ENCODE assay signal across 11 cellular contexts in the genomic region with DNA sequence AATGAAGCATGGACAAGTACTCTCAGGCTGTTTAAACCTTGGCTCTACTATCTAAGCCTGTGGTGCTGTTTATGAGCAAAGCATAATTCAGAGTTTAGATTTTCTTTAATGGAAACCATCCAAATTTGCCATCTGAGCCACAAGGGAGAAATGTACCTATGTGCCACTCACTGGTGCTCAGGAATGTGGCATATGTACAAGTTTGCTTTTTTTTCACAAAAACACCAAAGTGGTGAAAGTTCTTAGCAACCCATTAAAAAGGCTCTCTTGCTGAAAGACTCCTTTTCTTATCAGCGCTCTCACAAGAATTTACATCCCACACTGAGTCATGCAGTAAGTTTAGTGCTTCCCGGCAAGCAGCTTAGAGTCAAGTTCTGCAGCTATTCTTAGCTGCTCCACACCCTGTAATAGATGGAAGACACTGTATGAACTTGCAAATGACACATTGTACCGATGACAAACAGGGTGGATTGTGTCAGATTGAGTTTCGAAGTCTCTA. TPM values are rescaled to one million over a fixed set of nuclear protein-coding genes. Genes with fewer than 3 reads are reported as not detected.
DNase-seq lines count a peak whose midpoint lies in the region; ATAC-seq, FAIRE-seq and TF ChIP-seq lines count a peak whose summit lies in the region.
"Had no signal": no experiment of that assay in that cellular context is flagged by ENCODE, and none has a peak within 500 bp of the region (broad histone marks: within the 10 kb centered on the region; RNA-seq: fewer than 3 reads in every experiment).

No MANE protein-coding gene starts in this region.

- no peak for TF ChIP-seq CTCF in astrocyte (IDR thresholded peaks at IDR 0.05; ENCODE audit: insufficient read depth, low read depth, low read length)
- TF ChIP-seq CTCF in testis (IDR thresholded peaks at IDR 0.05) = no peak

- 14% methylated on average over 4 of the region's 4 CpGs for WGBS in testis, 2 donors

- POLR2A ChIA-PET in activated CD4-positive, alpha-beta memory T cell treated with anti-CD3 and anti-CD28 coated beads, Interleukin-2, amount 10 ng/mL, durations not matched to agents 7 days and 5 days (lab: Charles Lee) = no interaction called here

- H3K4me3 Mint-ChIP-seq in astrocyte (ENCODE audit: unreplicated experiment) = peak overlapping the region; percentile 21
- H3K4me3 Mint-ChIP-seq in activated CD4-positive, alpha-beta memory T cell treated with anti-CD3 and anti-CD28 coated beads, Interleukin-2, amount 10 ng/mL, durations not matched to agents 7 days and 5 days = no peak overlapping the region

- H3K4me2 ChIP-seq in astrocyte (ENCODE audit: low read length) = peak overlapping the region; percentile 79

- intact Hi-C loops in testis (cut with DNase I; ENCODE audit: low total_unique reads) = no loop called here

- peaks cover 12% of the 10 kb centered on the region for H3K4me1 ChIP-seq in astrocyte (ENCODE audit: insufficient read depth, low read length)
- H3K4me1 ChIP-seq in testis = no peaks in the 10 kb centered on the region

- DNase-seq in HS-27A (ENCODE audit: low read depth) (peak; percentile 48), astrocyte (ENCODE audit: low read depth) (peak; percentile 97), iPS-NIHi7 (ENCODE audit: extremely low spot score) (peak; percentile 31), testis (peak; percentile 67), NCI-H2196 (lab: John Stamatoyannopoulos, UW; ENCODE audit: unreplicated experiment) (no peak), DMS114 treated with DMSO at 0.1 percent for 48 hours (lab: John Stamatoyannopoulos, UW; ENCODE audit: unreplicated experiment) (no peak)
- no peak for DNase-seq in activated CD4-positive, alpha-beta memory T cell treated with anti-CD3 and anti-CD28 coated beads, Interleukin-2, amount 10 ng/mL, durations not matched to agents 7 days and 5 days
- DNase-seq: activated gamma-delta T cell, NCI-H526 treated with DMSO at 0.1 percent for 48 hours had no signal

- no peaks in the 10 kb centered on the region for H3K9me3 ChIP-seq in astrocyte (ENCODE audit: insufficient read depth, low read depth, low read length)
- H3K9me3 ChIP-seq in testis = no peaks in the 10 kb centered on the region

- H3K27ac ChIP-seq in astrocyte (ENCODE audit: low read depth, low read length) (peak overlapping the region; percentile 31), testis (no peak overlapping the region)

- peaks cover 15% of the 10 kb centered on the region for H3K4me1 Mint-ChIP-seq in astrocyte (ENCODE audit: low read depth, unreplicated experiment)
- H3K4me1 Mint-ChIP-seq in activated CD4-positive, alpha-beta memory T cell treated with anti-CD3 and anti-CD28 coated beads, Interleukin-2, amount 10 ng/mL, durations not matched to agents 7 days and 5 days = no peaks in the 10 kb centered on the region

- H3K27me3 ChIP-seq in astrocyte (ENCODE audit: insufficient read depth, low read length) (no peaks in the 10 kb centered on the region), testis (no peaks in the 10 kb centered on the region)

- H4K20me1 ChIP-seq in astrocyte (ENCODE audit: insufficient read depth, low read length) = no peaks in the 10 kb centered on the region

- H3K36me3 ChIP-seq in astrocyte (ENCODE audit: insufficient read depth, low read length) (no peaks in the 10 kb centered on the region), testis (ENCODE audit: low read depth, missing control alignments) (no peaks in the 10 kb centered on the region)

- no peak overlapping the region for H2AFZ ChIP-seq in astrocyte (ENCODE audit: low read depth, low read length)

- CTCF ChIA-PET in activated CD4-positive, alpha-beta memory T cell treated with anti-CD3 and anti-CD28 coated beads, Interleukin-2, amount 10 ng/mL, durations not matched to agents 7 days and 5 days (lab: Charles Lee) = no interaction called here

- peak; percentile 80 for FAIRE-seq in astrocyte (lab: Jason Lieb, UNC)

- H3K27ac Mint-ChIP-seq in astrocyte (ENCODE audit: unreplicated experiment) = no peak overlapping the region
- H3K27ac Mint-ChIP-seq in activated CD4-positive, alpha-beta memory T cell treated with anti-CD3 and anti-CD28 coated beads, Interleukin-2, amount 10 ng/mL, durations not matched to agents 7 days and 5 days = no peak overlapping the region

- no peak for TF ChIP-seq POLR2A in testis (IDR thresholded peaks at IDR 0.05)

- ATAC-seq in HG03565 (IDR thresholded peaks at IDR 0.05; ENCODE audit: unreplicated experiment) = no peak

- peak overlapping the region; percentile 45 for H3K4me3 ChIP-seq in astrocyte (ENCODE audit: insufficient read depth, low read depth, low read length)
- no peak overlapping the region for H3K4me3 ChIP-seq in testis

- peak overlapping the region; percentile 3 for H3K9ac ChIP-seq in astrocyte (ENCODE audit: low read length)

- H3K79me2 ChIP-seq in astrocyte (ENCODE audit: insufficient read depth, low read length) = no peaks in the 10 kb centered on the region

- no peaks in the 10 kb centered on the region for H3K36me3 Mint-ChIP-seq in astrocyte (ENCODE audit: low read depth, unreplicated experiment)
- H3K36me3 Mint-ChIP-seq in activated CD4-positive, alpha-beta memory T cell treated with anti-CD3 and anti-CD28 coated beads, Interleukin-2, amount 10 ng/mL, durations not matched to agents 7 days and 5 days (ENCODE audit: low read depth) = no peaks in the 10 kb centered on the region

- no peaks in the 10 kb centered on the region for H3K27me3 Mint-ChIP-seq in astrocyte (ENCODE audit: low read depth, unreplicated experiment)
- no peaks in the 10 kb centered on the region for H3K27me3 Mint-ChIP-seq in activated CD4-positive, alpha-beta memory T cell treated with anti-CD3 and anti-CD28 coated beads, Interleukin-2, amount 10 ng/mL, durations not matched to agents 7 days and 5 days

- H3K9me3 Mint-ChIP-seq in astrocyte (ENCODE audit: unreplicated experiment) = no peaks in the 10 kb centered on the region
- no peaks in the 10 kb centered on the region for H3K9me3 Mint-ChIP-seq in activated CD4-positive, alpha-beta memory T cell treated with anti-CD3 and anti-CD28 coated beads, Interleukin-2, amount 10 ng/mL, durations not matched to agents 7 days and 5 days

RNA-seq across cellular contexts. Expression of gene MLIP, which starts 57.3 kb away (rescaled TPM):
- total RNA-seq in astrocyte = 0.55 TPM in 1 of 2 replicates, not detected in the other
- under 1 TPM; 0.43 to 0.63 TPM for total RNA-seq in testis
- polyA plus RNA-seq in testis (ENCODE audit: insufficient read depth, low read depth, low replicate concordance) = 1.6 TPM
- total RNA-seq in activated CD4-positive, alpha-beta memory T cell treated with anti-CD3 and anti-CD28 coated beads, Interleukin-2, amount 10 ng/mL, durations not matched to agents 7 days and 5 days = not detected
- polyA plus RNA-seq: neural cell had no signal

Comparison
In these comparisons a context has a peak if more than half of its experiments do, and no peak if none do; other contexts are left out.
1. DNase-seq: peak in HS-27A (single experiment), astrocyte (single experiment), iPS-NIHi7 (single experiment) and testis (single experiment); none in activated CD4-positive, alpha-beta memory T cell treated with anti-CD3 and anti-CD28 coated beads, Interleukin-2, amount 10 ng/mL, durations not matched to agents 7 days and 5 days (single experiment), NCI-H2196 (single experiment) and DMS114 treated with DMSO at 0.1 percent for 48 hours (single experiment).